In genomic region chr3:15983232-15983631, GRCh38 we compare ENCODE assay signal across 10 cellular contexts.
DNase-seq lines count a peak whose midpoint lies in the region; ATAC-seq and TF ChIP-seq lines count a peak whose summit lies in the region.
"Had no signal": no experiment of that assay in that cellular context is flagged by ENCODE, and none has a peak within 500 bp of the region (broad histone marks: within the 10 kb centered on the region; RNA-seq: fewer than 3 reads in every experiment).

No MANE protein-coding gene starts in this region.

- H3K4me3 ChIP-seq in retinal pigment epithelial cell (ENCODE audit: low read length) = peak overlapping the region; percentile 28

- TF ChIP-seq CTCF in retinal pigment epithelial cell (conservative IDR thresholded peaks at IDR 0.05; ENCODE audit: low read depth, low read length) = no peak

- peak; percentile 88 for DNase-seq in EH (ENCODE audit: low read depth)
- peak; percentile 95 for DNase-seq in SK-MEL-5 (ENCODE audit: low read depth, low spot score)
- DNase-seq in fibroblast of peridontal ligament (ENCODE audit: extremely low read depth) = peak; percentile 94
- DNase-seq in retinal pigment epithelial cell (ENCODE audit: low read depth) = peak; percentile 60
- no peak for DNase-seq in activated CD8-positive, alpha-beta memory T cell treated with anti-CD3 and anti-CD28 coated beads for 24 hours
- DNase-seq: activated CD4-positive, CD25-positive, alpha-beta regulatory T cell had no signal

- ATAC-seq in GM18519 (IDR thresholded peaks at IDR 0.05; ENCODE audit: low FRiP score, unreplicated experiment) (no peak), HG03139 (IDR thresholded peaks at IDR 0.05; ENCODE audit: unreplicated experiment) (no peak), GM18907 (IDR thresholded peaks at IDR 0.05; ENCODE audit: unreplicated experiment) (no peak)
- ATAC-seq: activated naive CD4-positive, alpha-beta T cell treated with anti-CD3 and anti-CD28 coated beads, Interleukin-2, amount 50 U/mL, for 72 hours had no signal

- in situ Hi-C loops in SK-MEL-5 (cut with HindIII; ENCODE audit: low pct_unique_long_range_greater_than_20kb, low sequenced_read_pairs) = no loop called here
